In genomic region chr4:53455766-53456165, GRCh38 we compare ENCODE assay signal across 16 cellular contexts.
DNase-seq lines count a peak whose midpoint lies in the region; ATAC-seq and TF ChIP-seq lines count a peak whose summit lies in the region.
"Had no signal": no experiment of that assay in that cellular context is flagged by ENCODE, and none has a peak within 500 bp of the region (broad histone marks: within the 10 kb centered on the region; RNA-seq: fewer than 3 reads in every experiment).

No MANE protein-coding gene starts in this region.

- no peaks in the 10 kb centered on the region for H3K27me3 Mint-ChIP-seq in nephron (ENCODE audit: low read depth)
- H3K27me3 Mint-ChIP-seq: CD4-positive, alpha-beta T cell had no signal

- H3K27me3 ChIP-seq in MG63 = no peaks in the 10 kb centered on the region
- H3K27me3 ChIP-seq: Peyer's patch, SJCRH30 had no signal

- H3K9me3 Mint-ChIP-seq in nephron = no peaks in the 10 kb centered on the region
- H3K9me3 Mint-ChIP-seq: CD4-positive, alpha-beta T cell had no signal

- H3K27ac Mint-ChIP-seq in nephron = peak overlapping the region in 2 of 3 experiments; percentile 27 to 87
- H3K27ac Mint-ChIP-seq: CD4-positive, alpha-beta T cell had no signal

- no peak overlapping the region for H3K27ac ChIP-seq in epithelial cell of prostate
- H3K27ac ChIP-seq: Peyer's patch, SJCRH30 had no signal

- H3K4me3 Mint-ChIP-seq in nephron = no peak overlapping the region
- H3K4me3 Mint-ChIP-seq: CD4-positive, alpha-beta T cell had no signal

- no peak for TF ChIP-seq CTCF in nephron (IDR thresholded peaks at IDR 0.05; ENCODE audit: unreplicated experiment in 3 of 3)

- H3K36me3 ChIP-seq in MG63 = peaks cover 91% of the 10 kb centered on the region

- DNase-seq in DMS53 (lab: John Stamatoyannopoulos, UW) = peak; percentile 84
- DNase-seq in MG63 = peak; percentile 43
- peak; percentile 41 for DNase-seq in epithelial cell of prostate (ENCODE audit: low read depth, low spot score)
- DNase-seq in SIG-M5 (lab: John Stamatoyannopoulos, UW) = no peak
- DNase-seq: AML-193; CD4-positive, alpha-beta T cell; NCI-H345; NCI-H82; Peyer's patch; SJCRH30; SW 1271 had no signal

- H3K36me3 Mint-ChIP-seq in nephron (ENCODE audit: low read depth) = peaks cover 86% of the 10 kb centered on the region

- no peak overlapping the region for H3K4me3 ChIP-seq in MG63
- H3K4me3 ChIP-seq: GM12878, HAP-1, Peyer's patch, SJCRH30 had no signal

- peaks cover 6% of the 10 kb centered on the region for H3K4me1 Mint-ChIP-seq in nephron

- ATAC-seq in HG02938 (IDR thresholded peaks at IDR 0.05; ENCODE audit: unreplicated experiment) (no peak), HG03108 (IDR thresholded peaks at IDR 0.05; ENCODE audit: unreplicated experiment) (no peak)
- ATAC-seq: GM12878 had no signal

- no peaks in the 10 kb centered on the region for H3K9me3 ChIP-seq in MG63
- H3K9me3 ChIP-seq: HAP-1, Peyer's patch, SJCRH30 had no signal
